ENCODE assay signal across 30 cellular contexts in the genomic region with DNA sequence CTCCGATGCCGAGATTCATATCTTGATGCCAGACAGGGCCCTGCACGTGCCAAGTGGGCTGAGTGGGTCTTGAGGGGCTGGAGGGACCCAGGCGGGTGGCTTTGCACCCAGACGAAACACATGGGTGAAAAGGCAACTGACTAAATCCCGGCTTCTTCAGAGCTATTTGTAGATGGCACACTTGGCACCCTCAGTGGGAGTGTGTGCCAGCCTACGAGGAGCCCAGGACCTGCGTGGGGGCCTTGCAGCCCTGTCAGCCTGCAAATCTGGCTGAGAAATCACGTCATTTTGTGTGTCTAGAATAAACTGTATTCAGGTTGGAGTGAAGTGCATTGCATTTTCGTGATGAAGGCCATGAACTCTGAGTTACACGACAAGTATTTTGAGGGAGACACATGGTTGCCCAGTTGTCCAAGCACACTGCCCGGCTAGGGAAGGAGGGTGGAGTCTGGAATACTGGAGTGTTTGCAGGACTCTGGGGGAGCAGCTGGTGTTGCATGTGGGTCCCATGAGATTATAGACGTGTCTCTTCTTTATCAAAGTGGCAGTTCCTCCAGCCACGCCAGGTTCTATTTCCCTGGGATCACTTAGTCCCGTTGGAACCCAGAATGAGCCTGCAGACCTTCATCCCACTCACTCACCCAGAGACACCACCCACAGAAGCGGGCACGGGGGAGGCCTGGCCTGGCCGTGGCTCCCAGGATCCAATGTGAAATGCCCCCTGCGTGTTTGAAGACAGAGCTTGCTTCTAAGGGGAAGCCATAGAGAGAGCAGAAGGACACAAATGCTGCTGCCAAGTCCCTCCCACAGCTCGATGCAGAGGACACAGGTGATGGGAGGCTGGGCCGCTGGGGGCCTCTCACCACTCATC.
DNase-seq lines count a peak whose midpoint lies in the region; ATAC-seq and TF ChIP-seq lines count a peak whose summit lies in the region.
"Had no signal": no experiment of that assay in that cellular context is flagged by ENCODE, and none has a peak within 500 bp of the region (broad histone marks: within the 10 kb centered on the region; RNA-seq: fewer than 3 reads in every experiment).

No MANE protein-coding gene starts in this region.

- peak overlapping the region; percentile 9 for H3K18ac ChIP-seq in trophoblast cell (ENCODE audit: low read length)

- H2BK5ac ChIP-seq in trophoblast cell (ENCODE audit: low read depth, low read length, poor library complexity): no peak overlapping the region

- peak overlapping the region; percentile 52 for H3K27ac ChIP-seq in RWPE1
- no peak overlapping the region for H3K27ac ChIP-seq in heart right ventricle
- H3K27ac ChIP-seq in trophoblast cell (ENCODE audit: low read depth, low read length): no peak overlapping the region
- no peak overlapping the region for H3K27ac ChIP-seq in upper lobe of left lung
- H3K27ac ChIP-seq: 22Rv1, C4-2B, coronary artery, lower lobe of right lung, SJSA1, VCaP had no signal

- H2BK12ac ChIP-seq in trophoblast cell (ENCODE audit: low read length): peak overlapping the region; percentile 19

- H3K23ac ChIP-seq in trophoblast cell (ENCODE audit: low read length): no peak overlapping the region

- H2BK120ac ChIP-seq in trophoblast cell (ENCODE audit: insufficient read depth, low read length, poor library complexity): peak overlapping the region; percentile 93

- H3K4ac ChIP-seq in trophoblast cell (ENCODE audit: low read depth, low read length): no peak overlapping the region

- peak overlapping the region; percentile 13 for H4K8ac ChIP-seq in trophoblast cell (ENCODE audit: low read depth, low read length)

- H3K27me3 ChIP-seq in heart right ventricle (peaks cover 0 to 3% (median 0%) of the 10 kb centered on the region in 7 donors), trophoblast cell (ENCODE audit: insufficient read depth, low read length) (no peaks in the 10 kb centered on the region), upper lobe of left lung (no peaks in the 10 kb centered on the region)
- H3K27me3 ChIP-seq: SJSA1 had no signal

- no peak for TF ChIP-seq POLR2A in upper lobe of left lung (IDR thresholded peaks at IDR 0.05)

- H2AK5ac ChIP-seq in trophoblast cell (ENCODE audit: low read length): peak overlapping the region; percentile 20

- CTCF ChIA-PET in RWPE1 (lab: Yijun Ruan, JAX): no interaction called here

- H3K79me1 ChIP-seq in trophoblast cell (ENCODE audit: low read length): peaks cover 17% of the 10 kb centered on the region

- H3K4me2 ChIP-seq in trophoblast cell (ENCODE audit: low read length): no peak overlapping the region

- no peak for TF ChIP-seq EP300 in upper lobe of left lung (IDR thresholded peaks at IDR 0.05)

- no peak overlapping the region for H2AFZ ChIP-seq in trophoblast cell (ENCODE audit: insufficient read depth, low read length, poor library complexity)

- H3K4me1 ChIP-seq in heart right ventricle (peaks cover 0 to 13% (median 5%) of the 10 kb centered on the region in 9 donors), trophoblast cell (ENCODE audit: control insufficient read depth in 1 of 2, insufficient read depth in 2 of 2, low read length in 2 of 2) (peaks cover 10 to 12% of the 10 kb centered on the region in 2 experiments), upper lobe of left lung (peaks cover 0 to 6% (median 3%) of the 10 kb centered on the region in 4 donors)
- H3K4me1 ChIP-seq: Caco-2, SJSA1 had no signal

- ATAC-seq in heart right ventricle (peak in 7 of 8 donors; percentile 28 to 68 (median 51)), upper lobe of left lung (ENCODE audit: low FRiP score in 2 of 2) (no peak)
- ATAC-seq: activated CD4-positive, alpha-beta T cell treated with anti-CD3 and anti-CD28 coated beads for 36 hours; activated CD8-positive, alpha-beta T cell treated with anti-CD3 and anti-CD28 coated beads, Interleukin-2, amount 10 ng/mL, durations not matched to agents 7 days and 5 days; HCT116; natural killer cell treated with Interleukin-12 subunit alpha and Interleukin-12 subunit beta and Interleukin-15 and Interleukin-18, amount 100 ng/mL, for 72 hours had no signal

- TF ChIP-seq CTCF in RWPE1 (conservative IDR thresholded peaks at IDR 0.05; ENCODE audit: low read depth) (no peak), heart right ventricle (IDR thresholded peaks at IDR 0.05) (no peak), upper lobe of left lung (IDR thresholded peaks at IDR 0.05) (no peak)

- intact Hi-C loops in heart right ventricle (cut with DNase I): no loop called here

- H3K36me3 ChIP-seq in heart right ventricle (no peaks in the 10 kb centered on the region), trophoblast cell (ENCODE audit: control insufficient read depth in 1 of 2, insufficient read depth in 2 of 2, low read length in 2 of 2) (no peaks in the 10 kb centered on the region), upper lobe of left lung (no peaks in the 10 kb centered on the region)
- H3K36me3 ChIP-seq: lower lobe of right lung, SJSA1 had no signal

- no peak overlapping the region for H4K12ac ChIP-seq in trophoblast cell (ENCODE audit: low read depth, low read length)

- POLR2A ChIA-PET in RWPE1 (lab: Yijun Ruan, JAX; ENCODE audit: low non-redundant PET): no interaction called here

- peak overlapping the region; percentile 65 for H4K91ac ChIP-seq in trophoblast cell (ENCODE audit: low read depth, low read length)

- DNase-seq in DMS153 (lab: John Stamatoyannopoulos, UW) (peak; percentile 32), DMS153 treated with DMSO at 0.1 percent for 48 hours (lab: John Stamatoyannopoulos, UW; ENCODE audit: unreplicated experiment) (no peak), RWPE1 (ENCODE audit: low spot score) (no peak), heart right ventricle (peak in 1 of 2 donors; percentile 31), trophoblast cell (no peak), SW480 (ENCODE audit: low spot score) (no peak), upper lobe of left lung (no peak), activated T-cell treated with anti-CD3 and anti-CD28 coated beads for 4 hours (no peak)
- DNase-seq: activated CD4-positive, alpha-beta T cell treated with anti-CD3 and anti-CD28 coated beads for 36 hours; activated CD8-positive, alpha-beta T cell treated with anti-CD3 and anti-CD28 coated beads, Interleukin-2, amount 10 ng/mL, durations not matched to agents 7 days and 5 days; activated effector memory CD4-positive, alpha-beta T cell treated with Interleukin-2 at 50 U/mL for 16 hours; Caco-2; DMS79; effector memory CD4-positive, alpha-beta T cell; GDM1; glutamatergic neuron; lower lobe of right lung; MV-4-11; NCI-H146; NCI-H524 treated with DMSO at 0.1 percent for 48 hours; stimulated activated naive CD4-positive, alpha-beta T cell; T1000 had no signal

- WGBS in heart right ventricle, 2 donors: 75 to 83% methylated on average over 21 of the region's 21 CpGs
- WGBS in trophoblast cell (ENCODE audit: extremely low coverage, insufficient coverage, insufficient read length): no CpG with 5 or more reads among the region's 21 CpGs
- 79 to 82% methylated on average over 13 to 21 of the region's 21 CpGs for WGBS in upper lobe of left lung, 2 donors

- H3K9ac ChIP-seq in trophoblast cell (ENCODE audit: low read length): no peak overlapping the region

- no peak overlapping the region for H3K4me3 ChIP-seq in heart right ventricle
- H3K4me3 ChIP-seq in trophoblast cell (ENCODE audit: low read depth, low read length): no peak overlapping the region
- H3K4me3 ChIP-seq in upper lobe of left lung: no peak overlapping the region
- H3K4me3 ChIP-seq: coronary artery, lower lobe of right lung, SJSA1, smooth muscle cell had no signal

- H3K9me3 ChIP-seq in heart right ventricle (no peaks in the 10 kb centered on the region), trophoblast cell (ENCODE audit: insufficient read depth, low read depth, low read length) (peaks cover 2% of the 10 kb centered on the region), upper lobe of left lung (no peaks in the 10 kb centered on the region)
- H3K9me3 ChIP-seq: Caco-2, lower lobe of right lung, SJSA1 had no signal

- no peaks in the 10 kb centered on the region for H3K79me2 ChIP-seq in trophoblast cell (ENCODE audit: control insufficient read depth, insufficient read depth, low read length, poor library complexity)

- H3K14ac ChIP-seq in trophoblast cell (ENCODE audit: low read length): peak overlapping the region; percentile 16

Comparison
In these comparisons a context has a peak if more than half of its experiments do, and no peak if none do; other contexts are left out.
1. ATAC-seq: peak in heart right ventricle (7 of 8); none in upper lobe of left lung (0 of 2).